ENCODE assay signal across 1 cellular context in genomic region chr3:48034000-48034516, GRCh38.
TF ChIP-seq lines count a peak whose summit lies in the region.

No MANE protein-coding gene starts in this region.

TF ChIP-seq in HEK293, 187 proteins besides CTCF, POLR2A, EP300 and RAD21 (continued from another document):
- TF ChIP-seq, protein P1, sequence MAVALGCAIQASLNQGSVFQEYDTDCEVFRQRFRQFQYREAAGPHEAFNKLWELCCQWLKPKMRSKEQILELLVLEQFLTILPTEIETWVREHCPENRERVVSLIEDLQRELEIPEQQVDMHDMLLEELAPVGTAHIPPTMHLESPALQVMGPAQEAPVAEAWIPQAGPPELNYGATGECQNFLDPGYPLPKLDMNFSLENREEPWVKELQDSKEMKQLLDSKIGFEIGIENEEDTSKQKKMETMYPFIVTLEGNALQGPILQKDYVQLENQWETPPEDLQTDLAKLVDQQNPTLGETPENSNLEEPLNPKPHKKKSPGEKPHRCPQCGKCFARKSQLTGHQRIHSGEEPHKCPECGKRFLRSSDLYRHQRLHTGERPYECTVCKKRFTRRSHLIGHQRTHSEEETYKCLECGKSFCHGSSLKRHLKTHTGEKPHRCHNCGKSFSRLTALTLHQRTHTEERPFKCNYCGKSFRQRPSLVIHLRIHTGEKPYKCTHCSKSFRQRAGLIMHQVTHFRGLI (tag by site-specific recombination; IDR thresholded peaks at IDR 0.05), result peak; percentile 76
- peak; percentile 73 for TF ChIP-seq WT1 (tag by site-specific recombination; IDR thresholded peaks at IDR 0.05)
- TF ChIP-seq, protein P2, sequence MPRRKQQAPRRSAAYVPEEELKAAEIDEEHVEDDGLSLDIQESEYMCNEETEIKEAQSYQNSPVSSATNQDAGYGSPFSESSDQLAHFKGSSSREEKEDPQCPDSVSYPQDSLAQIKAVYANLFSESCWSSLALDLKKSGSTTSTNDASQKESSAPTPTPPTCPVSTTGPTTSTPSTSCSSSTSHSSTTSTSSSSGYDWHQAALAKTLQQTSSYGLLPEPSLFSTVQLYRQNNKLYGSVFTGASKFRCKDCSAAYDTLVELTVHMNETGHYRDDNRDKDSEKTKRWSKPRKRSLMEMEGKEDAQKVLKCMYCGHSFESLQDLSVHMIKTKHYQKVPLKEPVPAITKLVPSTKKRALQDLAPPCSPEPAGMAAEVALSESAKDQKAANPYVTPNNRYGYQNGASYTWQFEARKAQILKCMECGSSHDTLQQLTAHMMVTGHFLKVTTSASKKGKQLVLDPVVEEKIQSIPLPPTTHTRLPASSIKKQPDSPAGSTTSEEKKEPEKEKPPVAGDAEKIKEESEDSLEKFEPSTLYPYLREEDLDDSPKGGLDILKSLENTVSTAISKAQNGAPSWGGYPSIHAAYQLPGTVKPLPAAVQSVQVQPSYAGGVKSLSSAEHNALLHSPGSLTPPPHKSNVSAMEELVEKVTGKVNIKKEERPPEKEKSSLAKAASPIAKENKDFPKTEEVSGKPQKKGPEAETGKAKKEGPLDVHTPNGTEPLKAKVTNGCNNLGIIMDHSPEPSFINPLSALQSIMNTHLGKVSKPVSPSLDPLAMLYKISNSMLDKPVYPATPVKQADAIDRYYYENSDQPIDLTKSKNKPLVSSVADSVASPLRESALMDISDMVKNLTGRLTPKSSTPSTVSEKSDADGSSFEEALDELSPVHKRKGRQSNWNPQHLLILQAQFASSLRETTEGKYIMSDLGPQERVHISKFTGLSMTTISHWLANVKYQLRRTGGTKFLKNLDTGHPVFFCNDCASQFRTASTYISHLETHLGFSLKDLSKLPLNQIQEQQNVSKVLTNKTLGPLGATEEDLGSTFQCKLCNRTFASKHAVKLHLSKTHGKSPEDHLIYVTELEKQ (tag by site-specific recombination; IDR thresholded peaks at IDR 0.05; ENCODE audit: borderline replicate concordance), result peak; percentile 82
- TF ChIP-seq ZNF843 (tag by site-specific recombination; IDR thresholded peaks at IDR 0.05), result peak; percentile 96
- 0 out of 2 replicates have a peak, but pooled peaks have one; percentile 32 for TF ChIP-seq ZNF501 (tag by site-specific recombination; IDR thresholded peaks at IDR 0.05)
- no peak for TF ChIP-seq ZNF335 (tag by site-specific recombination; conservative IDR thresholded peaks at IDR 0.05)
- TF ChIP-seq, protein P3, sequence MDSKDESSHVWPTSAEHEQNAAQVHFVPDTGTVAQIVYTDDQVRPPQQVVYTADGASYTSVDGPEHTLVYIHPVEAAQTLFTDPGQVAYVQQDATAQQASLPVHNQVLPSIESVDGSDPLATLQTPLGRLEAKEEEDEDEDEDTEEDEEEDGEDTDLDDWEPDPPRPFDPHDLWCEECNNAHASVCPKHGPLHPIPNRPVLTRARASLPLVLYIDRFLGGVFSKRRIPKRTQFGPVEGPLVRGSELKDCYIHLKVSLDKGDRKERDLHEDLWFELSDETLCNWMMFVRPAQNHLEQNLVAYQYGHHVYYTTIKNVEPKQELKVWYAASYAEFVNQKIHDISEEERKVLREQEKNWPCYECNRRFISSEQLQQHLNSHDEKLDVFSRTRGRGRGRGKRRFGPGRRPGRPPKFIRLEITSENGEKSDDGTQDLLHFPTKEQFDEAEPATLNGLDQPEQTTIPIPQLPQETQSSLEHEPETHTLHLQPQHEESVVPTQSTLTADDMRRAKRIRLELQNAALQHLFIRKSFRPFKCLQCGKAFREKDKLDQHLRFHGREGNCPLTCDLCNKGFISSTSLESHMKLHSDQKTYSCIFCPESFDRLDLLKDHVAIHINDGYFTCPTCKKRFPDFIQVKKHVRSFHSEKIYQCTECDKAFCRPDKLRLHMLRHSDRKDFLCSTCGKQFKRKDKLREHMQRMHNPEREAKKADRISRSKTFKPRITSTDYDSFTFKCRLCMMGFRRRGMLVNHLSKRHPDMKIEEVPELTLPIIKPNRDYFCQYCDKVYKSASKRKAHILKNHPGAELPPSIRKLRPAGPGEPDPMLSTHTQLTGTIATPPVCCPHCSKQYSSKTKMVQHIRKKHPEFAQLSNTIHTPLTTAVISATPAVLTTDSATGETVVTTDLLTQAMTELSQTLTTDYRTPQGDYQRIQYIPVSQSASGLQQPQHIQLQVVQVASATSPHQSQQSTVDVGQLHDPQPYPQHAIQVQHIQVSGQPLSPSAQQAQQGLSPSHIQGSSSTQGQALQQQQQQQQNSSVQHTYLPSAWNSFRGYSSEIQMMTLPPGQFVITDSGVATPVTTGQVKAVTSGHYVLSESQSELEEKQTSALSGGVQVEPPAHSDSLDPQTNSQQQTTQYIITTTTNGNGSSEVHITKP (tag by site-specific recombination; IDR thresholded peaks at IDR 0.05), result peak; percentile 26; the same call in 1 of the 2 replicates
